Comparison of ENCODE assay signal across 22 cellular contexts in genomic region chr10:116080553-116080952, GRCh38.
A peak's percentile ranks its signal among the peaks of the same experiment; 100 is the strongest.
DNase-seq lines count a peak whose midpoint lies in the region; ATAC-seq, FAIRE-seq and TF ChIP-seq lines count a peak whose summit lies in the region.
"Had no signal": no experiment of that assay in that cellular context is flagged by ENCODE, and none has a peak within 500 bp of the region (broad histone marks: within the 10 kb centered on the region; RNA-seq: fewer than 3 reads in every experiment).

No MANE protein-coding gene starts in this region.

- in situ Hi-C loops in KBM-7 (cut with MboI; ENCODE audit: low pct_unique_long_range_greater_than_20kb, low sequenced_read_pairs), result no loop called here

- no peak overlapping the region for H2BK20ac ChIP-seq in H1 (ENCODE audit: low read length)

- no peak overlapping the region for H4K8ac ChIP-seq in H1 (ENCODE audit: extremely low read depth, insufficient read depth, low read length)
- no peak overlapping the region for H4K8ac ChIP-seq in neuronal stem cell (ENCODE audit: low read depth, low read length)

- H3K79me1 ChIP-seq in H1 (ENCODE audit: low read depth, low read length) (no peaks in the 10 kb centered on the region), neuronal stem cell (ENCODE audit: low read depth, low read length) (no peaks in the 10 kb centered on the region)

- 0 out of 2 replicates have a peak, but pooled peaks cover 4% of the 10 kb centered on the region for H3K9me2 ChIP-seq in GM23338 (ENCODE audit: insufficient read depth)

- H3K4me3 ChIP-seq in GM23338, result no peak overlapping the region
- H3K4me3 ChIP-seq in H1 (ENCODE audit: extremely low read depth in 1 of 4, insufficient read depth in 2 of 4, low read depth in 3 of 4, low read length in 4 of 4), result no peak overlapping the region
- no peak overlapping the region for H3K4me3 ChIP-seq in neuronal stem cell (ENCODE audit: low read length in 2 of 2)
- no peak overlapping the region for H3K4me3 ChIP-seq in lower leg skin (ENCODE audit: low read depth, poor library complexity, severe bottlenecking)
- H3K4me3 ChIP-seq: gastroesophageal sphincter, spleen, uterus had no signal

- H3K18ac ChIP-seq in H1 (ENCODE audit: extremely low read depth, low read length) (no peak overlapping the region), neuronal stem cell (ENCODE audit: low read length) (no peak overlapping the region)

- WGBS in H1 (ENCODE audit: extremely low coverage in 1 of 2, insufficient coverage in 1 of 2, insufficient read length in 1 of 2, insufficient replicate concordance in 2 of 2, low coverage in 1 of 2, low lambda C conversion rate in 2 of 2, missing lambda C conversion rate in 1 of 2), 2 experiments, result 74% methylated on average over 4 of the region's 4 CpGs; no CpG with 5 or more reads in 1 of the 2 experiments
- WGBS in neuronal stem cell (ENCODE audit: extremely low coverage in 2 of 2, insufficient read length in 2 of 2, insufficient replicate concordance in 1 of 2), 2 donors, result no CpG with 5 or more reads among the region's 4 CpGs
- 84% methylated on average over 4 of the region's 4 CpGs for WGBS in lower leg skin, 2 donors

- no peaks in the 10 kb centered on the region for H3K27me3 ChIP-seq in GM23338 (ENCODE audit: insufficient read depth)
- no peaks in the 10 kb centered on the region for H3K27me3 ChIP-seq in H1 (replicated peaks in 1 of 4; ENCODE audit: control insufficient read depth in 3 of 4, extremely low read depth in 1 of 4, insufficient read depth in 3 of 4, low read length in 3 of 4)
- no peaks in the 10 kb centered on the region for H3K27me3 ChIP-seq in neuronal stem cell (ENCODE audit: control insufficient read depth in 3 of 3, insufficient read depth in 3 of 3, low read depth in 1 of 3, low read length in 3 of 3)
- H3K27me3 ChIP-seq: gastroesophageal sphincter, spleen, uterus had no signal

- no peaks in the 10 kb centered on the region for H3K9me3 ChIP-seq in H1 (ENCODE audit: insufficient read depth in 2 of 2, low read depth in 1 of 2, low read length in 1 of 2)
- no peaks in the 10 kb centered on the region for H3K9me3 ChIP-seq in neuronal stem cell (replicated peaks in 1 of 2; ENCODE audit: control insufficient read depth in 2 of 2, insufficient read depth in 1 of 2, low read depth in 1 of 2, low read length in 2 of 2)
- H3K9me3 ChIP-seq: gastroesophageal sphincter, spleen, uterus had no signal

- no peaks in the 10 kb centered on the region for H3F3A ChIP-seq in GM23338 (replicated peaks; ENCODE audit: low read depth)

- no peak for FAIRE-seq in H1 (lab: Jason Lieb, UNC)
- FAIRE-seq: endothelial cell of umbilical vein had no signal

- H2BK120ac ChIP-seq in H1 (replicated peaks; ENCODE audit: low read depth, low read length), result no peak overlapping the region
- no peak overlapping the region for H2BK120ac ChIP-seq in neuronal stem cell (ENCODE audit: low read depth, low read length)

- peaks cover 13% of the 10 kb centered on the region for H3K4me1 Mint-ChIP-seq in GM23338
- H3K4me1 Mint-ChIP-seq: CD4-positive, CD25-positive, alpha-beta regulatory T cell had no signal

- peak; percentile 73 for ATAC-seq in GM23338
- ATAC-seq: activated T-cell treated with anti-CD3 and anti-CD28 coated beads, Interleukin-2, amount 50 U/mL, for 72 hours; gastroesophageal sphincter; left cardiac atrium had no signal

- H2BK15ac ChIP-seq in H1 (ENCODE audit: low read length) (no peak overlapping the region), neuronal stem cell (ENCODE audit: low read length) (no peak overlapping the region)

- CTCF ChIA-PET in H1 (lab: Charles Lee; ENCODE audit: partially characterized antibody), result interaction anchor here (0.6 to 4.7 kb wide), 14 partner anchors 13 to 992 kb away, joined by 3 to 27 read pairs (median 3); no protein-coding TSS in a partner anchor

- H3K4me3 Mint-ChIP-seq in GM23338, result no peak overlapping the region
- H3K4me3 Mint-ChIP-seq: activated T-cell treated with anti-CD3 and anti-CD28 coated beads, Interleukin-2, amount 50 U/mL, for 72 hours; CD4-positive, CD25-positive, alpha-beta regulatory T cell had no signal

- H3K36me3 ChIP-seq in GM23338 (ENCODE audit: insufficient read depth) (no peaks in the 10 kb centered on the region), H1 (ENCODE audit: control insufficient read depth in 2 of 4, insufficient read depth in 4 of 4, low read length in 3 of 4) (no peaks in the 10 kb centered on the region), neuronal stem cell (replicated peaks in 1 of 2; ENCODE audit: control insufficient read depth in 2 of 2, insufficient read depth in 2 of 2, low read length in 2 of 2) (peaks cover 0 to 66% of the 10 kb centered on the region in 2 donors)
- H3K36me3 ChIP-seq: gastroesophageal sphincter, spleen, uterus had no signal

- no peaks in the 10 kb centered on the region for H3K9me3 Mint-ChIP-seq in GM23338
- H3K9me3 Mint-ChIP-seq: activated T-cell treated with anti-CD3 and anti-CD28 coated beads, Interleukin-2, amount 50 U/mL, for 72 hours had no signal

- H3K23me2 ChIP-seq in H1 (ENCODE audit: low read depth, low read length), result no peaks in the 10 kb centered on the region

- H2BK12ac ChIP-seq in H1 (ENCODE audit: low read depth, low read length) (no peak overlapping the region), neuronal stem cell (ENCODE audit: low read length) (no peak overlapping the region)

- H3K23ac ChIP-seq in H1 (ENCODE audit: insufficient read length), result no peak overlapping the region
- H3K23ac ChIP-seq in neuronal stem cell (ENCODE audit: low read depth, low read length, poor library complexity), result no peak overlapping the region

- H2AFZ ChIP-seq in GM23338, result no peak overlapping the region
- no peak overlapping the region for H2AFZ ChIP-seq in H1 (ENCODE audit: low read length)
- no peak overlapping the region for H2AFZ ChIP-seq in neuronal stem cell (ENCODE audit: low read length)

- H3K4me2 ChIP-seq in GM23338, result no peak overlapping the region
- H3K4me2 ChIP-seq in H1 (ENCODE audit: insufficient read depth in 1 of 2, low read depth in 2 of 2, low read length in 2 of 2), result no peak overlapping the region; a peak in 1 of 4 replicates
- no peak overlapping the region for H3K4me2 ChIP-seq in neuronal stem cell (ENCODE audit: insufficient read depth, low read length, poor library complexity, severe bottlenecking)

- no peaks in the 10 kb centered on the region for H3K27me3 Mint-ChIP-seq in GM23338 (ENCODE audit: insufficient read depth, low read depth, poor library complexity)
- H3K27me3 Mint-ChIP-seq: CD4-positive, CD25-positive, alpha-beta regulatory T cell had no signal

- H3K79me2 ChIP-seq in GM23338 (replicated peaks; ENCODE audit: insufficient read depth) (no peaks in the 10 kb centered on the region), H1 (ENCODE audit: control insufficient read depth in 1 of 2, insufficient read depth in 2 of 2, low read length in 2 of 2) (no peaks in the 10 kb centered on the region)

- POLR2A ChIA-PET in H1 (lab: Charles Lee; ENCODE audit: partially characterized antibody), result no interaction called here

- peak overlapping the region; percentile 30 for H3K27ac Mint-ChIP-seq in GM23338
- H3K27ac Mint-ChIP-seq: activated T-cell treated with anti-CD3 and anti-CD28 coated beads, Interleukin-2, amount 50 U/mL, for 72 hours; CD4-positive, CD25-positive, alpha-beta regulatory T cell had no signal

- H3K56ac ChIP-seq in H1 (replicated peaks; ENCODE audit: insufficient read length, low read depth, low read length), result no peak overlapping the region

- H3K27ac ChIP-seq in GM23338 (ENCODE audit: low read depth), result no peak overlapping the region
- H3K27ac ChIP-seq in H1 (ENCODE audit: low read depth, low read length), result no peak overlapping the region
- no peak overlapping the region for H3K27ac ChIP-seq in neuronal stem cell (replicated peaks; ENCODE audit: low read length)
- H3K27ac ChIP-seq: gastroesophageal sphincter, spleen, uterus had no signal

- H3K14ac ChIP-seq in H1 (ENCODE audit: insufficient read length) (no peak overlapping the region), neuronal stem cell (ENCODE audit: low read length) (no peak overlapping the region)

- intact Hi-C loops in lower leg skin (cut with DNase I; ENCODE audit: low total_unique reads), result no loop called here

- H3K4me1 ChIP-seq in GM23338 (ENCODE audit: insufficient read depth) (no peaks in the 10 kb centered on the region), H1 (replicated peaks in 1 of 4; ENCODE audit: control insufficient read depth in 3 of 4, insufficient read depth in 4 of 4, low read length in 3 of 4) (peaks cover 0 to 5% (median 0%) of the 10 kb centered on the region in 4 experiments; a peak in 1 of 7 replicates), neuronal stem cell (ENCODE audit: control insufficient read depth in 2 of 2, insufficient read depth in 1 of 2, low read depth in 1 of 2, low read length in 2 of 2) (no peaks in the 10 kb centered on the region)
- H3K4me1 ChIP-seq: spleen, uterus had no signal

- peak; percentile 70 for DNase-seq in GM23338 (ENCODE audit: low spot score)
- DNase-seq in NCI-H226, result peak; percentile 48
- DNase-seq in H1 (ENCODE audit: low read depth in 1 of 2, low spot score in 2 of 2), result peak in 1 of 2 experiments; percentile 41
- no peak for DNase-seq in neuronal stem cell (ENCODE audit: low spot score)
- no peak for DNase-seq in KBM-7
- DNase-seq in lower leg skin (ENCODE audit: low spot score in 2 of 2), result no peak
- no peak for DNase-seq in occipital lobe (lab: John Stamatoyannopoulos, UW)
- DNase-seq: activated CD4-positive, alpha-beta T cell treated with anti-CD3 and anti-CD28 coated beads, Interleukin-2, amount 50 U/mL, for 4 hours; activated T-cell treated with anti-CD3 and anti-CD28 coated beads, Interleukin-2, amount 50 U/mL, for 72 hours; amygdala; CD4-positive, CD25-positive, alpha-beta regulatory T cell; GDM1; left cardiac atrium; NCI-H2081 treated with DMSO at 0.1 percent for 48 hours; NCI-H526 treated with DMSO at 0.1 percent for 48 hours; SHP77; spleen; stimulated activated naive CD4-positive, alpha-beta T cell treated with Interleukin-2 at 50 U/mL for 16 hours; T-helper 9 cell; uterus had no signal

- H3K4ac ChIP-seq in H1 (replicated peaks; ENCODE audit: insufficient read length, low read depth, low read length) (no peak overlapping the region), neuronal stem cell (ENCODE audit: low read length) (no peak overlapping the region)

- TF ChIP-seq EP300 in H1 (IDR thresholded peaks at IDR 0.05; ENCODE audit: borderline replicate concordance in 1 of 2, low read depth in 2 of 2, low read length in 2 of 2), result no peak

- H4K5ac ChIP-seq in H1 (ENCODE audit: insufficient read length, low read depth, low read length), result no peak overlapping the region

- no peak; a peak in 1 of 4 replicates for TF ChIP-seq RAD21 in H1 (IDR thresholded peaks at IDR 0.05 in 1 of 2, conservative IDR thresholded peaks at IDR 0.05 in 1 of 2; ENCODE audit: low read depth in 2 of 2, low read length in 2 of 2)

- TF ChIP-seq POLR2A in H1 (IDR thresholded peaks at IDR 0.05; ENCODE audit: control extremely low read depth in 1 of 2, low read depth in 2 of 2, low read length in 2 of 2) (no peak), lower leg skin (IDR thresholded peaks at IDR 0.05) (no peak)

- H2AK5ac ChIP-seq in H1 (ENCODE audit: low read depth, low read length), result no peak overlapping the region
- peak overlapping the region; percentile 30 for H2AK5ac ChIP-seq in neuronal stem cell (ENCODE audit: low read depth, low read length)

- H4K91ac ChIP-seq in H1 (replicated peaks; ENCODE audit: insufficient read length, low read length) (no peak overlapping the region), neuronal stem cell (ENCODE audit: low read depth, low read length, poor library complexity) (no peak overlapping the region)

- H4K20me1 ChIP-seq in GM23338 (replicated peaks; ENCODE audit: insufficient read depth) (no peaks in the 10 kb centered on the region), H1 (replicated peaks in 1 of 2; ENCODE audit: control insufficient read depth in 1 of 2, insufficient read depth in 2 of 2, low read length in 2 of 2) (no peaks in the 10 kb centered on the region)

- TF ChIP-seq CTCF in GM23338 (conservative IDR thresholded peaks at IDR 0.05; ENCODE audit: low read depth in 2 of 2) (no peak), H1 (IDR thresholded peaks at IDR 0.05; ENCODE audit: control extremely low read depth in 1 of 3, insufficient read depth in 1 of 3, low read depth in 1 of 3, low read length in 3 of 3) (peak in 1 of 3 experiments; percentile 13; a peak in 1 of 4 replicates), lower leg skin (IDR thresholded peaks at IDR 0.05) (no peak)

- H3K9ac ChIP-seq in H1 (replicated peaks in 1 of 4; ENCODE audit: extremely low read depth in 1 of 4, low read depth in 3 of 4, low read length in 3 of 4) (no peak overlapping the region), neuronal stem cell (ENCODE audit: low read depth, low read length, poor library complexity) (peak overlapping the region; percentile 38)

- peaks cover 2% of the 10 kb centered on the region; the same call in 1 of the 3 replicates for H3K36me3 Mint-ChIP-seq in GM23338 (ENCODE audit: low read depth)
- H3K36me3 Mint-ChIP-seq: CD4-positive, CD25-positive, alpha-beta regulatory T cell had no signal

- 0 out of 2 replicates have a peak overlapping the region, but pooled peaks have one; percentile 18 for H2BK5ac ChIP-seq in H1 (ENCODE audit: low read depth, low read length)
- H2BK5ac ChIP-seq in neuronal stem cell (ENCODE audit: low read length), result no peak overlapping the region

Comparison
In these comparisons a context has a peak if more than half of its experiments do, and no peak if none do; other contexts are left out.
1. DNase-seq: peak in GM23338 (single experiment) and NCI-H226 (single experiment); none in neuronal stem cell (single experiment), KBM-7 (single experiment), lower leg skin (0 of 2) and occipital lobe (single experiment).